Comparison of ENCODE assay signal across 8 cellular contexts in genomic region chr14:80996049-80996901, GRCh38. TPM values are rescaled to one million over a fixed set of nuclear protein-coding genes. Genes with fewer than 3 reads are reported as not detected.
DNase-seq lines count a peak whose midpoint lies in the region; ATAC-seq and TF ChIP-seq lines count a peak whose summit lies in the region.

No MANE protein-coding gene starts in this region.

- no peak overlapping the region for H3K27ac ChIP-seq in CD4-positive, alpha-beta memory T cell (ENCODE audit: low read depth, low read length)
- no peak overlapping the region for H3K27ac ChIP-seq in osteoblast (ENCODE audit: low read depth, low read length)

- H3K4me1 ChIP-seq in CD4-positive, alpha-beta memory T cell (ENCODE audit: insufficient read depth, low read length) = no peaks in the 10 kb centered on the region
- H3K4me1 ChIP-seq in osteoblast (ENCODE audit: insufficient read depth, low read length) = peaks cover 3% of the 10 kb centered on the region

- H2AFZ ChIP-seq in osteoblast (ENCODE audit: low read length) = peak overlapping the region; percentile 66

- H3K9me3 ChIP-seq in CD4-positive, alpha-beta memory T cell (ENCODE audit: control insufficient read depth in 1 of 2, low read length in 2 of 2) = no peaks in the 10 kb centered on the region
- H3K9me3 ChIP-seq in osteoblast (ENCODE audit: low read depth, low read length) = no peaks in the 10 kb centered on the region

- H3K4me3 Mint-ChIP-seq in CD4-positive, alpha-beta memory T cell = no peak overlapping the region

- H3K4me2 ChIP-seq in osteoblast (ENCODE audit: insufficient read depth, low read length) = peak overlapping the region; percentile 73

- H3K9me3 Mint-ChIP-seq in CD4-positive, alpha-beta memory T cell = no peaks in the 10 kb centered on the region

- no peaks in the 10 kb centered on the region for H3K27me3 ChIP-seq in CD4-positive, alpha-beta memory T cell (ENCODE audit: insufficient read depth, low read length)
- peaks cover 11% of the 10 kb centered on the region for H3K27me3 ChIP-seq in osteoblast (ENCODE audit: insufficient read depth, low read length)

- no peaks in the 10 kb centered on the region for H4K20me1 ChIP-seq in osteoblast (ENCODE audit: insufficient read depth, low read length)

- H3K4me3 ChIP-seq in CD4-positive, alpha-beta memory T cell (ENCODE audit: low read length in 2 of 2) = no peak overlapping the region
- H3K4me3 ChIP-seq in foreskin fibroblast (ENCODE audit: low read depth in 1 of 2, low read length in 2 of 2) (no peak overlapping the region), osteoblast (ENCODE audit: insufficient read depth, low read length) (peak overlapping the region; percentile 17)

- ATAC-seq in GM18520 (IDR thresholded peaks at IDR 0.05; ENCODE audit: unreplicated experiment) (peak; percentile 80), HG03139 (IDR thresholded peaks at IDR 0.05; ENCODE audit: unreplicated experiment) (peak; percentile 71), GM19467 (IDR thresholded peaks at IDR 0.05; ENCODE audit: unreplicated experiment) (no peak)

- H3K27me3 Mint-ChIP-seq in CD4-positive, alpha-beta memory T cell = peaks cover 14 to 15% of the 10 kb centered on the region in 2 donors

- DNase-seq in CD4-positive, alpha-beta memory T cell = peak; percentile 38 to 47 (median 44)
- peak; percentile 74 for DNase-seq in NCI-H345 (lab: John Stamatoyannopoulos, UW)
- DNase-seq in activated CD4-positive, alpha-beta T cell treated with anti-CD3 and anti-CD28 coated beads for 48 hours = peak; percentile 22
- peak; percentile 63 to 79 for DNase-seq in foreskin fibroblast
- DNase-seq in osteoblast (ENCODE audit: insufficient read length, low spot score, missing footprints) = peak; percentile 62

- H3K79me2 ChIP-seq in osteoblast (ENCODE audit: insufficient read depth, low read length) = no peaks in the 10 kb centered on the region

- POLR2A ChIA-PET in CD4-positive, alpha-beta memory T cell (lab: Charles Lee; ENCODE audit: partially characterized antibody) = interaction anchor here (1.0 to 1.7 kb wide), 5 partner anchors 9 to 468 kb away, joined by 3 to 12 read pairs (median 4); partner anchors contain the start of gene CEP128

- H3K36me3 ChIP-seq in CD4-positive, alpha-beta memory T cell (ENCODE audit: insufficient read depth, low read length) = no peaks in the 10 kb centered on the region
- H3K36me3 ChIP-seq in osteoblast (ENCODE audit: insufficient read depth, low read length) = no peaks in the 10 kb centered on the region

- H3K36me3 Mint-ChIP-seq in CD4-positive, alpha-beta memory T cell = no peaks in the 10 kb centered on the region

- peak overlapping the region in 1 of 7 donors; percentile 0 for H3K27ac Mint-ChIP-seq in CD4-positive, alpha-beta memory T cell

- intact Hi-C loops in CD4-positive, alpha-beta memory T cell (cut with micrococcal nuclease) = loop anchor here (1.0 kb wide), 3 partner anchors 174 to 468 kb away; no protein-coding TSS in a partner anchor

- CTCF ChIA-PET in CD4-positive, alpha-beta memory T cell (lab: Charles Lee; ENCODE audit: partially characterized antibody) = interaction anchor here (0.7 to 4.3 kb wide), 26 partner anchors 9 to 468 kb away, joined by 3 to 47 read pairs (median 4); partner anchors contain the start of genes CEP128, GTF2A1 and TSHR

- H3K4me1 Mint-ChIP-seq in CD4-positive, alpha-beta memory T cell = peaks cover 3 to 9% (median 6%) of the 10 kb centered on the region in 4 donors

- TF ChIP-seq CTCF in foreskin fibroblast (IDR thresholded peaks at IDR 0.05; ENCODE audit: low read depth, low read length) (peak; percentile 82), osteoblast (IDR thresholded peaks at IDR 0.05; ENCODE audit: extremely low read depth, low read depth, low read length) (peak; percentile 85)

RNA-seq across cellular contexts. Expression of gene TSHR, which starts 40.9 kb away (rescaled TPM):
- under 1 TPM; 0.30 to 0.84 TPM for total RNA-seq in CD4-positive, alpha-beta memory T cell
- polyA plus RNA-seq in CD4-positive, alpha-beta memory T cell = under 1 TPM in 1 of 2 donors, not detected in 1; 0.09 TPM
- total RNA-seq in osteoblast = not detected in 2 replicates

RNA-seq across cellular contexts. Expression of gene CEP128, which starts 54.7 kb away (rescaled TPM):
- 10 to 100 TPM; 20.1 to 21.6 TPM for total RNA-seq in CD4-positive, alpha-beta memory T cell
- 1 to 10 TPM; 2.9 to 9.3 TPM for polyA plus RNA-seq in CD4-positive, alpha-beta memory T cell
- total RNA-seq in osteoblast = 5.4 and 7.7 TPM in 2 replicates

Comparison
In these comparisons a context has a peak if more than half of its experiments do, and no peak if none do; other contexts are left out.
1. DNase-seq: peak in every context shown above with its lines; median percentile 74 in NCI-H345; 71 in foreskin fibroblast; 62 in osteoblast; 44 in CD4-positive, alpha-beta memory T cell; 22 in activated CD4-positive, alpha-beta T cell treated with anti-CD3 and anti-CD28 coated beads for 48 hours.